ENCODE assay signal across 29 cellular contexts in genomic region chr3:21062724-21063436, GRCh38.
DNase-seq lines count a peak whose midpoint lies in the region; ATAC-seq, FAIRE-seq and TF ChIP-seq lines count a peak whose summit lies in the region.
"Had no signal": no experiment of that assay in that cellular context is flagged by ENCODE, and none has a peak within 500 bp of the region (broad histone marks: within the 10 kb centered on the region; RNA-seq: fewer than 3 reads in every experiment).

No MANE protein-coding gene starts in this region.

- H3K4ac ChIP-seq in H1 (replicated peaks; ENCODE audit: insufficient read length, low read depth, low read length) = no peak overlapping the region

- H3K9ac ChIP-seq in H1 (replicated peaks in 1 of 4; ENCODE audit: extremely low read depth in 1 of 4, low read depth in 3 of 4, low read length in 3 of 4) = no peak overlapping the region

- no peak overlapping the region for H3K14ac ChIP-seq in H1 (ENCODE audit: insufficient read length)

- no peak overlapping the region for H4K8ac ChIP-seq in H1 (ENCODE audit: extremely low read depth, insufficient read depth, low read length)

- no peak overlapping the region for H2BK5ac ChIP-seq in H1 (ENCODE audit: low read depth, low read length)

- H4K5ac ChIP-seq in H1 (ENCODE audit: insufficient read length, low read depth, low read length) = no peak overlapping the region

- no peak for TF ChIP-seq POLR2A in H1 (IDR thresholded peaks at IDR 0.05; ENCODE audit: control extremely low read depth in 1 of 2, low read depth in 2 of 2, low read length in 2 of 2)
- TF ChIP-seq POLR2A in uterus (IDR thresholded peaks at IDR 0.05) = no peak

- no peak overlapping the region for H2BK120ac ChIP-seq in H1 (replicated peaks; ENCODE audit: low read depth, low read length)

- CTCF ChIA-PET in H1 (lab: Charles Lee; ENCODE audit: partially characterized antibody) = interaction anchor here (1.7 kb wide), 1 partner anchor 46 kb away, joined by 8 read pairs; no protein-coding TSS in a partner anchor

- H3K18ac ChIP-seq in H1 (ENCODE audit: extremely low read depth, low read length) = no peak overlapping the region

- H3K79me1 ChIP-seq in H1 (ENCODE audit: low read depth, low read length) = no peaks in the 10 kb centered on the region

- WGBS in H1 (ENCODE audit: extremely low coverage in 1 of 2, insufficient coverage in 1 of 2, insufficient read length in 1 of 2, insufficient replicate concordance in 2 of 2, low coverage in 1 of 2, low lambda C conversion rate in 2 of 2, missing lambda C conversion rate in 1 of 2), 2 experiments = 84% methylated on average over 5 of the region's 5 CpGs; no CpG with 5 or more reads in 1 of the 2 experiments

- ATAC-seq in HG03039 (IDR thresholded peaks at IDR 0.05; ENCODE audit: unreplicated experiment) (no peak), HG03159 (IDR thresholded peaks at IDR 0.05; ENCODE audit: unreplicated experiment) (no peak)
- ATAC-seq: K562, natural killer cell, pancreas had no signal

- no peak for FAIRE-seq in H1 (lab: Jason Lieb, UNC)
- FAIRE-seq: HTR-8/SVneo, K562, pancreas had no signal

- H3K36me3 ChIP-seq in H1 (ENCODE audit: control insufficient read depth in 2 of 4, insufficient read depth in 4 of 4, low read length in 3 of 4) (no peaks in the 10 kb centered on the region), right atrium auricular region (no peaks in the 10 kb centered on the region), uterus (no peaks in the 10 kb centered on the region)
- H3K36me3 ChIP-seq: adrenal gland, brain microvascular endothelial cell, pancreas, transverse colon, WERI-Rb-1 had no signal

- H3K4me3 ChIP-seq in H1 (ENCODE audit: extremely low read depth in 1 of 4, insufficient read depth in 2 of 4, low read depth in 3 of 4, low read length in 4 of 4) (no peak overlapping the region), right atrium auricular region (no peak overlapping the region), uterus (no peak overlapping the region)
- H3K4me3 ChIP-seq: adrenal gland, K562, pancreas, PC-9, transverse colon had no signal

- no peak overlapping the region for H3K27ac ChIP-seq in H1 (ENCODE audit: low read depth, low read length)
- peak overlapping the region; percentile 23 to 54 for H3K27ac ChIP-seq in right atrium auricular region
- H3K27ac ChIP-seq in uterus = peak overlapping the region; percentile 6 to 19
- H3K27ac ChIP-seq: adrenal gland, brain microvascular endothelial cell, pancreas, PC-9, transverse colon, WERI-Rb-1 had no signal

- H3K9me3 ChIP-seq in H1 (ENCODE audit: insufficient read depth in 2 of 2, low read depth in 1 of 2, low read length in 1 of 2) = no peaks in the 10 kb centered on the region
- H3K9me3 ChIP-seq in right atrium auricular region = no peaks in the 10 kb centered on the region
- no peaks in the 10 kb centered on the region for H3K9me3 ChIP-seq in uterus
- H3K9me3 ChIP-seq: adrenal gland, pancreas, transverse colon had no signal

- intact Hi-C loops in uterus (cut with DNase I; ENCODE audit: low total_unique reads) = no loop called here

- no peak overlapping the region for H2AK5ac ChIP-seq in H1 (ENCODE audit: low read depth, low read length)

- H4K20me1 ChIP-seq in H1 (replicated peaks in 1 of 2; ENCODE audit: control insufficient read depth in 1 of 2, insufficient read depth in 2 of 2, low read length in 2 of 2) = no peaks in the 10 kb centered on the region

- POLR2A ChIA-PET in H1 (lab: Charles Lee; ENCODE audit: partially characterized antibody) = no interaction called here

- H3K79me2 ChIP-seq in H1 (ENCODE audit: control insufficient read depth in 1 of 2, insufficient read depth in 2 of 2, low read length in 2 of 2) = no peaks in the 10 kb centered on the region

- no peaks in the 10 kb centered on the region for H3K27me3 ChIP-seq in H1 (replicated peaks in 1 of 4; ENCODE audit: control insufficient read depth in 3 of 4, extremely low read depth in 1 of 4, insufficient read depth in 3 of 4, low read length in 3 of 4)
- no peaks in the 10 kb centered on the region for H3K27me3 ChIP-seq in right atrium auricular region
- H3K27me3 ChIP-seq in uterus = no peaks in the 10 kb centered on the region
- H3K27me3 ChIP-seq: adrenal gland, brain microvascular endothelial cell, pancreas, transverse colon had no signal

- TF ChIP-seq EP300 in H1 (IDR thresholded peaks at IDR 0.05; ENCODE audit: borderline replicate concordance in 1 of 2, low read depth in 2 of 2, low read length in 2 of 2) = no peak

- no peak overlapping the region for H3K4me2 ChIP-seq in H1 (ENCODE audit: insufficient read depth in 1 of 2, low read depth in 2 of 2, low read length in 2 of 2)
- H3K4me2 ChIP-seq: PC-9 had no signal

- H2BK12ac ChIP-seq in H1 (ENCODE audit: low read depth, low read length) = no peak overlapping the region

- TF ChIP-seq CTCF in H1 (IDR thresholded peaks at IDR 0.05; ENCODE audit: control extremely low read depth in 1 of 3, insufficient read depth in 1 of 3, low read depth in 1 of 3, low read length in 3 of 3) (no peak), right atrium auricular region (IDR thresholded peaks at IDR 0.05) (no peak), uterus (IDR thresholded peaks at IDR 0.05) (no peak)

- H2AFZ ChIP-seq in H1 (ENCODE audit: low read length) = 0 out of 2 replicates have a peak overlapping the region, but pooled peaks have one; percentile 46
- H2AFZ ChIP-seq: PC-9 had no signal

- no peak overlapping the region for H3K23ac ChIP-seq in H1 (ENCODE audit: insufficient read length)

- H3K4me1 ChIP-seq in H1 (replicated peaks in 1 of 4; ENCODE audit: control insufficient read depth in 3 of 4, insufficient read depth in 4 of 4, low read length in 3 of 4) (no peaks in the 10 kb centered on the region), right atrium auricular region (peaks cover 0 to 8% of the 10 kb centered on the region in 2 donors), uterus (no peaks in the 10 kb centered on the region)
- H3K4me1 ChIP-seq: adrenal gland, pancreas, transverse colon had no signal

- no peak for TF ChIP-seq RAD21 in H1 (IDR thresholded peaks at IDR 0.05 in 1 of 2, conservative IDR thresholded peaks at IDR 0.05 in 1 of 2; ENCODE audit: low read depth in 2 of 2, low read length in 2 of 2)

- DNase-seq in GM04503 (ENCODE audit: low read depth) (peak; percentile 25), H1 (ENCODE audit: low read depth in 1 of 2, low spot score in 2 of 2) (no peak), right atrium auricular region (ENCODE audit: low spot score) (no peak), uterus (no peak), HK-2 (ENCODE audit: unreplicated experiment) (no peak)
- DNase-seq: activated CD4-positive, alpha-beta T cell treated with anti-CD3 and anti-CD28 coated beads, Interleukin-2, amount 10 ng/mL, durations not matched to agents 7 days and 5 days; activated T-cell treated with anti-CD3 and anti-CD28 coated beads, Interleukin-2, amount 50 U/mL, for 24 hours; adrenal gland; brain microvascular endothelial cell; Calu3; foreskin melanocyte; H7; midbrain; natural killer cell; NCI-H1105; NCI-H2029; NCI-H526 treated with DMSO at 0.1 percent for 48 hours; pancreas; PC-9; retina; SHP77; stimulated activated CD4-positive, alpha-beta T cell treated with anti-CD3 and anti-CD28 coated beads, Interleukin-2, amount 100 ng/mL, for 48 hours; T-helper 9 cell; transverse colon; WERI-Rb-1 had no signal

- no peak overlapping the region for H2BK20ac ChIP-seq in H1 (ENCODE audit: low read length)

- no peak overlapping the region for H3K56ac ChIP-seq in H1 (replicated peaks; ENCODE audit: insufficient read length, low read depth, low read length)

- no peaks in the 10 kb centered on the region for H3K23me2 ChIP-seq in H1 (ENCODE audit: low read depth, low read length)

- no peak overlapping the region for H4K91ac ChIP-seq in H1 (replicated peaks; ENCODE audit: insufficient read length, low read length)

- H2BK15ac ChIP-seq in H1 (ENCODE audit: low read length) = no peak overlapping the region

TF ChIP-seq in H1, 55 proteins besides CTCF, POLR2A, EP300 and RAD21:
- TF ChIP-seq MAX (IDR thresholded peaks at IDR 0.05) = no peak
- no peak for TF ChIP-seq BRCA1 (IDR thresholded peaks at IDR 0.05; ENCODE audit: low read depth, low read length)
- no peak for TF ChIP-seq NRF1 (IDR thresholded peaks at IDR 0.05; ENCODE audit: low read depth, low read length)
- TF ChIP-seq PHF8 (conservative IDR thresholded peaks at IDR 0.05; ENCODE audit: low read depth, low read length) = no peak
- TF ChIP-seq CBX5 (IDR thresholded peaks at IDR 0.05; ENCODE audit: low read depth, low read length) = no peak
- TF ChIP-seq CBX8 (IDR thresholded peaks at IDR 0.05; ENCODE audit: borderline replicate concordance, low read depth, low read length) = no peak
- no peak for TF ChIP-seq MAFK (IDR thresholded peaks at IDR 0.05; ENCODE audit: low read depth, low read length)
- TF ChIP-seq ATF3 (IDR thresholded peaks at IDR 0.05; ENCODE audit: insufficient read depth, low read depth, low read length) = no peak
